8 cellular contexts compared by ENCODE assay signal in the genomic region with DNA sequence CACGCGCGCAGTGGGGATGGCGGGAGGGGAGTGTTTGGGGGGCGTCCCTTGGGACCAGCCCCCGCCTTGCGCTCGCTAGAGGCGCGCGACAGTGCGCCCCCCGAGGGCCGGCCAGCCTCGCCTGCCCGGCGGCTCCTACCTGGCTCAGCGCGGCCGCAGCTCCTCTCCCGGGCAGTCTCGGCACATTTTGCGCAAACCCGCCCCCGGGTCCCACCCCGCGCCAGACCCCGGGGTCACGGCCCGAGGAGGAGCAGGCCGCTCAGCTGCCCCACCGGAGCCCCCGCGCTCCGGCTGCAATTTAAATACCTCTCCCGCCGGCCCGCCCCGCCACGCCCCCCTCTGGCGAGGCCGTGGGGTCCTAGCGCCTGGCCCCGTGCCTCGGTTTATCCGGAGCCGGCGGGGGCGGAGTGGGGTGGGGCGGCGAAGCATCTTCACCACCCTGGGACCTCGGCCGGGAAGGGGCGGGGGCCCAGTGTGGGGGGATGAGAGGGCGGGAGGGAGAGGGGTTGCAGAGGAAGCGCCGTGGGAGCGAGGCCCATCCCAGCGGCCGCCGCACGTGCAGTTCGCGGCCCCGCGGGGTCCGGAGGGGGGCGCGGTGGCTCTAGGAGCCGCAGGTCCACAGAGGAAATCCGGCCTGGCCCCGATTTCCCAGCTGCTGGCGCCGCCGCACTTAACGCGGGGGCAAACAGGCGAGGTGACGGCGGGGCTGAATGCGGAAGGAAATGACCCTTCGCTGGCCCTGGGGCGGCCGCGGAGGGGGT. TPM values are rescaled to one million over a fixed set of nuclear protein-coding genes. Genes with fewer than 3 reads are reported as not detected.
DNase-seq lines count a peak whose midpoint lies in the region; ATAC-seq, FAIRE-seq and TF ChIP-seq lines count a peak whose summit lies in the region.

A gene with protein sequence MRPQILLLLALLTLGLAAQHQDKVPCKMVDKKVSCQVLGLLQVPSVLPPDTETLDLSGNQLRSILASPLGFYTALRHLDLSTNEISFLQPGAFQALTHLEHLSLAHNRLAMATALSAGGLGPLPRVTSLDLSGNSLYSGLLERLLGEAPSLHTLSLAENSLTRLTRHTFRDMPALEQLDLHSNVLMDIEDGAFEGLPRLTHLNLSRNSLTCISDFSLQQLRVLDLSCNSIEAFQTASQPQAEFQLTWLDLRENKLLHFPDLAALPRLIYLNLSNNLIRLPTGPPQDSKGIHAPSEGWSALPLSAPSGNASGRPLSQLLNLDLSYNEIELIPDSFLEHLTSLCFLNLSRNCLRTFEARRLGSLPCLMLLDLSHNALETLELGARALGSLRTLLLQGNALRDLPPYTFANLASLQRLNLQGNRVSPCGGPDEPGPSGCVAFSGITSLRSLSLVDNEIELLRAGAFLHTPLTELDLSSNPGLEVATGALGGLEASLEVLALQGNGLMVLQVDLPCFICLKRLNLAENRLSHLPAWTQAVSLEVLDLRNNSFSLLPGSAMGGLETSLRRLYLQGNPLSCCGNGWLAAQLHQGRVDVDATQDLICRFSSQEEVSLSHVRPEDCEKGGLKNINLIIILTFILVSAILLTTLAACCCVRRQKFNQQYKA (minus strand): TSS at position 273 of the 761 bp plus-strand sequence. CDS start 4,793 bp downstream, outside the sequence.

- peak within 1 kb of the TSS; percentile 77 for H3K4me2 ChIP-seq in GM12878 (ENCODE audit: control insufficient read depth, insufficient read depth)

- BruUV-seq in GM12878 (replicated peaks; lab: Mats Ljungman, UMichigan), result no TSS peak

- peaks cover 76% of the 10 kb centered on the region for H3K4me1 ChIP-seq in GM12878 (ENCODE audit: control insufficient read depth, insufficient read depth, low read length)
- peaks cover 41 to 94% (median 76%) of the 10 kb centered on the region in 6 donors for H3K4me1 ChIP-seq in spleen

- no peak for FAIRE-seq in GM12878 (lab: Jason Lieb, UNC)

- WGBS in GM12878 (ENCODE audit: insufficient coverage, insufficient replicate concordance, low lambda C conversion rate, missing lambda C conversion rate), result 4% methylated on average over 43 of the region's 85 CpGs
- WGBS in spleen, 5 donors, result 1% methylated on average over 42 to 85 of the region's 85 CpGs

- SMC1A ChIA-PET in GM12878 (lab: Charles Lee; ENCODE audit: uncharacterized antibody, unreplicated experiment), result interaction anchor here (0.9 to 7.1 kb wide), 9 partner anchors 9 to 72 kb away, joined by 3 to 50 read pairs (median 9); no protein-coding TSS in a partner anchor

- H4K20me1 ChIP-seq in GM12878 (ENCODE audit: control insufficient read depth, insufficient read depth), result no peaks in the 10 kb centered on the region

- peak; percentile 3 for ATAC-seq in GM12878
- no peak for ATAC-seq in GM19324 (IDR thresholded peaks at IDR 0.05; ENCODE audit: low FRiP score, unreplicated experiment)
- no peak for ATAC-seq in GM19455 (IDR thresholded peaks at IDR 0.05; ENCODE audit: unreplicated experiment)

- H2AFZ ChIP-seq in GM12878 (ENCODE audit: control insufficient read depth, low read depth, low read length), result no peak within 1 kb of the TSS; the same call in 1 of the 2 replicates

- intact Hi-C loops in GM12878 (cut with micrococcal nuclease; ENCODE audit: unreplicated experiment), result loop anchor here (10.0 kb wide), 1 partner anchor 296 kb away; no protein-coding TSS in a partner anchor
- intact Hi-C loops in spleen (cut with DNase I; ENCODE audit: low total_unique reads), result loop anchor here (5.0 kb wide), 1 partner anchor 73 kb away; no protein-coding TSS in a partner anchor

- no peak; the same call in 1 of the 2 replicates for TF ChIP-seq POLR2A in GM12878 (IDR thresholded peaks at IDR 0.05; ENCODE audit: low read depth, low read length)
- TF ChIP-seq POLR2A in spleen (IDR thresholded peaks at IDR 0.05), result no peak

- CTCF ChIA-PET in GM12878 (lab: Yijun Ruan, JAX), result interaction anchor here (1.0 to 17.2 kb wide), 4 partner anchors 40 to 70 kb away, joined by 6 to 273 read pairs (median 42); no protein-coding TSS in a partner anchor

- H3K27ac ChIP-seq in GM12878 (ENCODE audit: control insufficient read depth, insufficient read depth), result peak within 1 kb of the TSS; percentile 47; the same call in 1 of the 2 replicates
- peak within 1 kb of the TSS; percentile 5 to 84 (median 80) for H3K27ac ChIP-seq in spleen

- TF ChIP-seq EP300 in GM12878 (IDR thresholded peaks at IDR 0.05; ENCODE audit: borderline replicate concordance in 1 of 2, control insufficient read depth in 1 of 2, low read depth in 2 of 2, low read length in 2 of 2), result no peak

- no peaks in the 10 kb centered on the region for H3K36me3 ChIP-seq in GM12878 (ENCODE audit: control insufficient read depth in 2 of 2, insufficient read depth in 2 of 2, low read length in 1 of 2)
- no peaks in the 10 kb centered on the region for H3K36me3 ChIP-seq in spleen

- H3K27me3 Mint-ChIP-seq in immature natural killer cell (ENCODE audit: low read depth in 3 of 3), result peaks cover 2 to 11% (median 3%) of the 10 kb centered on the region in 3 donors

- peak within 1 kb of the TSS in 5 of 6 donors; percentile 0 to 83 (median 72) for H3K27ac Mint-ChIP-seq in immature natural killer cell

- TF ChIP-seq CTCF in GM12878 (IDR thresholded peaks at IDR 0.05 in 2 of 3, conservative IDR thresholded peaks at IDR 0.05 in 1 of 3; ENCODE audit: control insufficient read depth in 2 of 3, extremely low read depth in 1 of 3, insufficient read depth in 1 of 3, low read depth in 3 of 3, low read length in 3 of 3) (peak in 1 of 3 experiments; percentile 16; a peak in 2 of 6 replicates), spleen (IDR thresholded peaks at IDR 0.05 in 8 of 11, conservative IDR thresholded peaks at IDR 0.05 in 3 of 11) (peak in 1 of 11 experiments; percentile 5)

- peak within 1 kb of the TSS; percentile 12; the same call in 1 of the 2 replicates for H3K9ac ChIP-seq in GM12878 (ENCODE audit: control insufficient read depth, insufficient read depth, low read length)

- peak within 1 kb of the TSS; percentile 76 to 85 (median 78) for H3K4me3 Mint-ChIP-seq in immature natural killer cell

- in situ Hi-C loops in GM12878 (cut with MboI) (loop anchor here (5.0 to 10.0 kb wide), 2 partner anchors 43 to 436 kb away; no protein-coding TSS in a partner anchor), KBM-7 (cut with MboI; ENCODE audit: low pct_unique_long_range_greater_than_20kb, low sequenced_read_pairs) (no loop called here)

- no peaks in the 10 kb centered on the region for H3K9me3 Mint-ChIP-seq in immature natural killer cell

- H3K79me2 ChIP-seq in GM12878 (ENCODE audit: control insufficient read depth, insufficient read depth, low read length), result no peaks in the 10 kb centered on the region

- TF ChIP-seq RAD21 in GM12878 (IDR thresholded peaks at IDR 0.05; ENCODE audit: insufficient read depth, low read depth, low read length), result no peak

- no peaks in the 10 kb centered on the region for H3K9me3 ChIP-seq in GM12878 (replicated peaks; ENCODE audit: control insufficient read depth, insufficient read depth, low read length)
- H3K9me3 ChIP-seq in spleen, result no peaks in the 10 kb centered on the region

- POLR2A ChIA-PET in GM12878 (lab: Charles Lee), result interaction anchor here (0.6 to 7.5 kb wide), 6 partner anchors 8 to 54 kb away, joined by 3 to 33 read pairs (median 4); no protein-coding TSS in a partner anchor

- H3K27me3 ChIP-seq in GM12878 (replicated peaks in 1 of 2; ENCODE audit: control insufficient read depth in 2 of 2, insufficient read depth in 2 of 2, low read length in 1 of 2) (peaks cover 1 to 8% of the 10 kb centered on the region in 2 experiments; a peak in 2 of 4 replicates), spleen (replicated peaks in 1 of 7) (peaks cover 0 to 56% (median 15%) of the 10 kb centered on the region in 7 donors)

- RAD21 ChIA-PET in GM12878 (lab: Charles Lee; ENCODE audit: unreplicated experiment), result interaction anchor here (0.8 to 14.5 kb wide), 6 partner anchors 25 to 72 kb away, joined by 3 to 187 read pairs (median 18); no protein-coding TSS in a partner anchor

- H3K4me3 ChIP-seq in GM12878 (peak within 1 kb of the TSS; percentile 62), spleen (peak within 1 kb of the TSS; percentile 22 to 76 (median 56))

- H3K4me1 Mint-ChIP-seq in immature natural killer cell, result peaks cover 35 to 41% of the 10 kb centered on the region in 2 donors

- DNase-seq in ELF-1 (ENCODE audit: low read depth, low spot score) (peak; percentile 46), OCI-M1 (lab: John Stamatoyannopoulos, UW) (peak; percentile 46), GM12878 (ENCODE audit: low read depth, low spot score) (no peak), immature natural killer cell (peak; percentile 35 to 49 (median 37)), spleen (peak; percentile 89), KBM-7 (no peak)

- no peaks in the 10 kb centered on the region for H3K36me3 Mint-ChIP-seq in immature natural killer cell

RNA-seq across cellular contexts. Expression of the gene that starts here (rescaled TPM):
- total RNA-seq in GM12878 (2013; cell fraction: nucleolus; rRNA removed), result 16.4 and 17.5 TPM in 2 replicates
- total RNA-seq in GM12878 (2014; rRNA removed) (11.0 and 12.9 TPM in 2 replicates), GM12878 (2014; rRNA removed; fragmentation: Illumina TruSeq; extraction: Trizol) (4.9 and 5.5 TPM in 2 replicates), GM12878 (2021) (20.8 and 21.2 TPM in 2 replicates), spleen (100 to 1,000 TPM in 3 of 7 donors, 10 to 100 TPM in 4; 44.1 to 214 (median 90.3) TPM)
- 3.9 TPM for polyA plus RNA-seq in GM12878 (2011; ENCODE audit: low read depth)
- polyA plus RNA-seq in GM12878 (2011; rRNA removed) (0.17 and 0.56 TPM in 2 replicates), GM12878 (2014; fragmentation: Illumina TruSeq; extraction: Trizol) (7.1 and 9.3 TPM in 2 replicates), GM12878 (2014; fragmentation: Nextera tagmentation; extraction: Ambion mirVana) (1 to 10 TPM; 4.3 to 7.4 TPM), GM12878 (2014; rRNA removed) (12.2 and 15.4 TPM in 2 replicates), GM12878 (2016; fragmentation: Nextera tagmentation; extraction: Ambion mirVana) (1 to 10 TPM; 6.8 to 7.4 TPM), immature natural killer cell (under 1 TPM in 1 of 3 donors, not detected in 2; 0.45 TPM), spleen (10 to 100 TPM; 25.9 to 29.5 (median 29.4) TPM)
- 0.31 and 0.67 TPM in 2 replicates for polyA plus RNA-seq in GM12878 (2011; cell fraction: cytosol; rRNA removed)
- polyA plus RNA-seq in GM12878 (2011; cell fraction: nucleus; rRNA removed), result 0.88 and 1.3 TPM in 2 replicates
- polyA plus RNA-seq in GM12878 (2012), result 4.3 and 11.6 TPM in 2 replicates
- polyA minus RNA-seq in GM12878 (2011; rRNA and poly(A)+ RNA removed), result 0.44 and 2.3 TPM in 2 replicates
- 0.40 and 0.62 TPM in 2 replicates for polyA minus RNA-seq in GM12878 (2011; cell fraction: cytosol; rRNA and poly(A)+ RNA removed)
- polyA minus RNA-seq in GM12878 (2011; cell fraction: nucleus; rRNA and poly(A)+ RNA removed), result 0.12 and 0.19 TPM in 2 replicates

Comparison
In these comparisons a context has a peak if more than half of its experiments do, and no peak if none do; other contexts are left out.
1. Peak in DNase-seq in immature natural killer cell; RNA of the gene not detected or under 1 TPM.
2. DNase-seq: peak in ELF-1 (single experiment), OCI-M1 (single experiment) and spleen (single experiment); none in GM12878 (single experiment) and KBM-7 (single experiment).